In genomic region chr4:16598241-16599224, GRCh38 we compare ENCODE assay signal across 13 cellular contexts.
DNase-seq lines count a peak whose midpoint lies in the region; TF ChIP-seq lines count a peak whose summit lies in the region.
"Had no signal": no experiment of that assay in that cellular context is flagged by ENCODE, and none has a peak within 500 bp of the region (broad histone marks: within the 10 kb centered on the region; RNA-seq: fewer than 3 reads in every experiment).

No MANE protein-coding gene starts in this region.

- H3K4me3 ChIP-seq in AG04450 (ENCODE audit: low read depth, low read length) (no peak overlapping the region), brain microvascular endothelial cell (ENCODE audit: low read depth, low read length) (no peak overlapping the region)
- H3K4me3 ChIP-seq: BLaER1, right lobe of liver, testis had no signal

- CTCF ChIA-PET in AG04450 (lab: Charles Lee), result interaction anchor here (1.2 kb wide), 1 partner anchor 82 kb away, joined by 3 read pairs; no protein-coding TSS in a partner anchor

- in situ Hi-C loops in brain microvascular endothelial cell (cut with HindIII; ENCODE audit: low pct_ligation_motif_present, low sequenced_read_pairs), result no loop called here

- H3K27me3 ChIP-seq in AG04450 (ENCODE audit: control insufficient read depth, insufficient read depth, low read length) (no peaks in the 10 kb centered on the region), brain microvascular endothelial cell (replicated peaks) (no peaks in the 10 kb centered on the region)
- H3K27me3 ChIP-seq: BLaER1, right lobe of liver, testis had no signal

- peak; percentile 32 for DNase-seq in AG04450 (ENCODE audit: low read depth, low spot score)
- peak; percentile 11 to 32 for DNase-seq in Kasumi-1 (lab: John Stamatoyannopoulos, UW)
- peak; percentile 56 for DNase-seq in brain microvascular endothelial cell
- peak; percentile 21 for DNase-seq in kidney glomerular epithelial cell (lab: John Stamatoyannopoulos, UW)
- no peak for DNase-seq in NCI-H345 treated with DMSO at 0.1 percent for 48 hours (lab: John Stamatoyannopoulos, UW; ENCODE audit: unreplicated experiment)
- DNase-seq in NCI-H510A (lab: John Stamatoyannopoulos, UW), result no peak
- no peak for DNase-seq in NCI-H2029 treated with DMSO at 0.1 percent for 48 hours (lab: John Stamatoyannopoulos, UW)
- DNase-seq in NCI-H82 treated with DMSO at 0.1 percent for 48 hours (lab: John Stamatoyannopoulos, UW; ENCODE audit: unreplicated experiment), result no peak
- DNase-seq: hippocampal formation, right lobe of liver, RPMI8226, testis had no signal

- H3K27ac ChIP-seq in AG04450 (ENCODE audit: low read depth, low read length), result peak overlapping the region; percentile 74
- H3K27ac ChIP-seq in brain microvascular endothelial cell, result peak overlapping the region; percentile 45
- H3K27ac ChIP-seq: BLaER1, right lobe of liver, testis had no signal

- no peaks in the 10 kb centered on the region for H3K36me3 ChIP-seq in brain microvascular endothelial cell (replicated peaks)
- H3K36me3 ChIP-seq: BLaER1, right lobe of liver had no signal

- TF ChIP-seq CTCF in AG04450 (IDR thresholded peaks at IDR 0.05; ENCODE audit: low read depth, low read length) (no peak), brain microvascular endothelial cell (IDR thresholded peaks at IDR 0.05; ENCODE audit: low read depth, low read length, missing control alignments) (no peak)

- no peaks in the 10 kb centered on the region for H3K9me3 ChIP-seq in AG04450 (ENCODE audit: control insufficient read depth, insufficient read depth, low read length)
- H3K9me3 ChIP-seq: BLaER1, right lobe of liver, testis had no signal

- POLR2A ChIA-PET in AG04450 (lab: Yijun Ruan, JAX), result no interaction called here

Comparison
In these comparisons a context has a peak if more than half of its experiments do, and no peak if none do; other contexts are left out.
1. DNase-seq: peak in AG04450 (single experiment), Kasumi-1 (2 of 2), brain microvascular endothelial cell (single experiment) and kidney glomerular epithelial cell (single experiment); none in NCI-H345 treated with DMSO at 0.1 percent for 48 hours (single experiment), NCI-H510A (single experiment), NCI-H2029 treated with DMSO at 0.1 percent for 48 hours (single experiment) and NCI-H82 treated with DMSO at 0.1 percent for 48 hours (single experiment).